In genomic region chr10:38094158-38094922, GRCh38 we compare ENCODE assay signal across 1 cellular context.
A peak's percentile ranks its signal among the peaks of the same experiment; 100 is the strongest.
TF ChIP-seq lines count a peak whose summit lies in the region.

ZNF37A (plus strand) TSS chr10:38094337; CDS start chr10:38096618, 2,281 bp downstream.

TF ChIP-seq in HepG2, 621 proteins besides CTCF, POLR2A, EP300 and RAD21 (continued from another document and continues in another):
- peak; percentile 8; the same call in 1 of the 2 replicates for TF ChIP-seq ZNF142 (CRISPR knock-in tag; IDR thresholded peaks at IDR 0.05)
- peak; percentile 7 for TF ChIP-seq TEAD3 (CRISPR knock-in tag; optimal IDR thresholded peaks at IDR 0.05; ENCODE audit: borderline replicate concordance)
- TF ChIP-seq MYC (CRISPR knock-in tag; IDR thresholded peaks at IDR 0.05; ENCODE audit: borderline replicate concordance): peak; percentile 62
- no peak; the same call in 1 of the 2 replicates for TF ChIP-seq KMT2A (CRISPR knock-in tag; IDR thresholded peaks at IDR 0.05)
- TF ChIP-seq U2AF1 (optimal IDR thresholded peaks at IDR 0.05; ENCODE audit: low read depth, low read length): peak; percentile 65
- no peak for TF ChIP-seq FOXO1 (CRISPR knock-in tag; IDR thresholded peaks at IDR 0.05)
- no peak for TF ChIP-seq ZNF121 (CRISPR knock-in tag; IDR thresholded peaks at IDR 0.05)
- no peak for TF ChIP-seq ZNF704 (CRISPR knock-in tag; IDR thresholded peaks at IDR 0.05; ENCODE audit: borderline replicate concordance)
- TF ChIP-seq ASH2L (IDR thresholded peaks at IDR 0.05; ENCODE audit: insufficient read length, low read depth, low read length): peak; percentile 74
- TF ChIP-seq ELF3 (CRISPR knock-in tag; IDR thresholded peaks at IDR 0.05): no peak
- no peak for TF ChIP-seq MBD4 (IDR thresholded peaks at IDR 0.05; ENCODE audit: borderline replicate concordance, low read length)
- no peak for TF ChIP-seq GPBP1L1 (CRISPR knock-in tag; IDR thresholded peaks at IDR 0.05)
- TF ChIP-seq TFE3 (CRISPR knock-in tag; IDR thresholded peaks at IDR 0.05): 0 out of 2 replicates have a peak, but pooled peaks have one; percentile 8
- TF ChIP-seq ZNF350 (CRISPR knock-in tag; IDR thresholded peaks at IDR 0.05; ENCODE audit: borderline replicate concordance, low read depth): peak; percentile 70; the same call in 1 of the 2 replicates
- TF ChIP-seq ZNF850 (CRISPR knock-in tag; conservative IDR thresholded peaks at IDR 0.05): no peak
- no peak for TF ChIP-seq HMG20B (CRISPR knock-in tag; conservative IDR thresholded peaks at IDR 0.05)
- peak; percentile 79 for TF ChIP-seq KDM2A (CRISPR knock-in tag; IDR thresholded peaks at IDR 0.05; ENCODE audit: borderline replicate concordance, low read depth)
- no peak for TF ChIP-seq ZNF761 (CRISPR knock-in tag; conservative IDR thresholded peaks at IDR 0.05)
- no peak for TF ChIP-seq ZNF841 (CRISPR knock-in tag; IDR thresholded peaks at IDR 0.05; ENCODE audit: borderline replicate concordance)
- no peak for TF ChIP-seq ATF7 (IDR thresholded peaks at IDR 0.05)
- TF ChIP-seq ATF7 (CRISPR knock-in tag; IDR thresholded peaks at IDR 0.05): no peak
- peak; percentile 47; the same call in 1 of the 2 replicates for TF ChIP-seq MXD1 (CRISPR knock-in tag; IDR thresholded peaks at IDR 0.05)
- 0 out of 2 replicates have a peak, but pooled peaks have one; percentile 55 for TF ChIP-seq ISL2 (CRISPR knock-in tag; IDR thresholded peaks at IDR 0.05)
- TF ChIP-seq ZFP1 (CRISPR knock-in tag; IDR thresholded peaks at IDR 0.05): no peak
- 0 out of 2 replicates have a peak, but pooled peaks have one; percentile 46 for TF ChIP-seq YEATS2 (CRISPR knock-in tag; IDR thresholded peaks at IDR 0.05; ENCODE audit: borderline replicate concordance)
- TF ChIP-seq ZNF576 (CRISPR knock-in tag; IDR thresholded peaks at IDR 0.05): no peak
- TF ChIP-seq HCFC1 (IDR thresholded peaks at IDR 0.05; ENCODE audit: low read depth, low read length): peak; percentile 94
- no peak for TF ChIP-seq FOXA1 (IDR thresholded peaks at IDR 0.05)
- no peak for TF ChIP-seq FOXA1 (CRISPR knock-in tag; IDR thresholded peaks at IDR 0.05)
- no peak for TF ChIP-seq CEBPG (CRISPR knock-in tag; IDR thresholded peaks at IDR 0.05)
- TF ChIP-seq HIC2 (CRISPR knock-in tag; IDR thresholded peaks at IDR 0.05; ENCODE audit: low read depth): no peak
- peak; percentile 48; the same call in 1 of the 2 replicates for TF ChIP-seq SPEN (CRISPR knock-in tag; IDR thresholded peaks at IDR 0.05; ENCODE audit: low read depth)
- TF ChIP-seq ZNF567 (CRISPR knock-in tag; IDR thresholded peaks at IDR 0.05; ENCODE audit: borderline replicate concordance): no peak
- TF ChIP-seq PHF8 (CRISPR knock-in tag; IDR thresholded peaks at IDR 0.05): peak; percentile 93
- TF ChIP-seq ZZZ3 (CRISPR knock-in tag; IDR thresholded peaks at IDR 0.05; ENCODE audit: borderline replicate concordance): 0 out of 2 replicates have a peak, but pooled peaks have one; percentile 56
- TF ChIP-seq ESRRA (CRISPR knock-in tag; IDR thresholded peaks at IDR 0.05; ENCODE audit: low read depth): no peak
- peak; percentile 92 for TF ChIP-seq NR2C2 (CRISPR knock-in tag; IDR thresholded peaks at IDR 0.05; ENCODE audit: borderline replicate concordance)
- TF ChIP-seq NONO (IDR thresholded peaks at IDR 0.05): no peak
- TF ChIP-seq NONO (CRISPR knock-in tag; conservative IDR thresholded peaks at IDR 0.05): peak; percentile 72
- peak; percentile 36; the same call in 1 of the 2 replicates for TF ChIP-seq ZNF605 (CRISPR knock-in tag; IDR thresholded peaks at IDR 0.05)
- peak; percentile 25; the same call in 1 of the 2 replicates for TF ChIP-seq HINFP (CRISPR knock-in tag; IDR thresholded peaks at IDR 0.05; ENCODE audit: low read depth)
- no peak for TF ChIP-seq JDP2 (CRISPR knock-in tag; IDR thresholded peaks at IDR 0.05; ENCODE audit: borderline replicate concordance)
- no peak for TF ChIP-seq MED13 (CRISPR knock-in tag; IDR thresholded peaks at IDR 0.05)
- 0 out of 2 replicates have a peak, but pooled peaks have one; percentile 9 for TF ChIP-seq MXD3 (CRISPR knock-in tag; IDR thresholded peaks at IDR 0.05)
- TF ChIP-seq ZBTB42 (CRISPR knock-in tag; IDR thresholded peaks at IDR 0.05): peak; percentile 67; the same call in 1 of the 2 replicates
- TF ChIP-seq YEATS4 (CRISPR knock-in tag; IDR thresholded peaks at IDR 0.05; ENCODE audit: borderline replicate concordance): peak; percentile 67; the same call in 1 of the 2 replicates
- 0 out of 2 replicates have a peak, but pooled peaks have one; percentile 50 for TF ChIP-seq ZNF749 (CRISPR knock-in tag; IDR thresholded peaks at IDR 0.05; ENCODE audit: borderline replicate concordance)
- no peak for TF ChIP-seq ATF5 (CRISPR knock-in tag; IDR thresholded peaks at IDR 0.05; ENCODE audit: low read depth)
- no peak for TF ChIP-seq HIVEP1 (CRISPR knock-in tag; IDR thresholded peaks at IDR 0.05)
- TF ChIP-seq NR2F6 (IDR thresholded peaks at IDR 0.05): no peak
- TF ChIP-seq NR2F6 (CRISPR knock-in tag; IDR thresholded peaks at IDR 0.05): peak; percentile 7; the same call in 1 of the 2 replicates
- 0 out of 2 replicates have a peak, but pooled peaks have one; percentile 51 for TF ChIP-seq HBP1 (CRISPR knock-in tag; IDR thresholded peaks at IDR 0.05; ENCODE audit: low read depth)
- 0 out of 2 replicates have a peak, but pooled peaks have one; percentile 28 for TF ChIP-seq ZNF124 (CRISPR knock-in tag; IDR thresholded peaks at IDR 0.05)
- TF ChIP-seq DMAP1 (CRISPR knock-in tag; IDR thresholded peaks at IDR 0.05): peak; percentile 69
